22 cellular contexts compared by ENCODE assay signal in the genomic region with DNA sequence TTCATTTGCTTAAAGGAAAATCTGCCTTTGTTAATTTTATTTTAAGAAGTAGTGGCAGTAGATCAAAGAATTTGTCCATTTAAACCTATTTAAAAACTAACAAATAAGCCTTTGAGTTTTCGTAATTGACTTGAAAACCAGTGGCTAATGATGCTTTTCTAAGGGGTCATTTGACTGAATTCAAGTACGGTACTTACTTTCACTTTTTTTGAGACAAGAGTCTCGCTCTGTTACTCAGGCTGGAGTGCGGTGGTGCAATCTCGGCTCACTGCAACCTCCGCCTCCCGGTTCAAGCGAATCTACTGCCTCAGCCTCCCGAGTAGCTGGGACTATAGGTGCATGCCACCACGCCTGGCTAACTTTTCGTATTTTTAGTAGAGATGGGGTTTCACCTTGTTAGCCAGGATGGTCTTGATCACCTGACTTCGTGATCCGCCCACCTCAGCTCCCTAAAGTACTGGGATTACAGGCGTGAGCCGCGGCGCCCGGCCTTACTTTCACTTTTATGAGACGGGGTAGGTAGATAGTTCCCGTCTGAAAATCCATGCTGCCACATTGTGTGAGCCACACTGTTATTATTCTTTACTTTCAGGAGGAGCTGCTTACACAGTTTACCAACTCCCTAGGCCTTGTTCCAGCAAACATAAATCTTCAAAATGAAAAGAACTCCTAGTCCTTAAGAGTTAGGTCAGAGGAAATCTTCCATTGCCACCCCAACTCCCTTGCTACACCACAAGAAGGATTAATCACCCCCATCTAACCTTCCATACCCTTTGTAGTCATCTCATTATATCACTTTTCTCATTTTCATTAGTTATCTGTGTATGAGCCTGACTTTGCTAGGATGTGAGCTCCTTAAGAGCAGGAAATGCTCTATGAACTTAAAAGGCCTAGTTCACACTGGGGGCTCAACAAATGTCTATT.
DNase-seq lines count a peak whose midpoint lies in the region; ATAC-seq and TF ChIP-seq lines count a peak whose summit lies in the region.
"Had no signal": no experiment of that assay in that cellular context is flagged by ENCODE, and none has a peak within 500 bp of the region (broad histone marks: within the 10 kb centered on the region; RNA-seq: fewer than 3 reads in every experiment).

No MANE protein-coding gene starts in this region.

- in situ Hi-C loops in ACHN (cut with HindIII; ENCODE audit: low pct_ligation_motif_present, low pct_unique_long_range_greater_than_20kb, low sequenced_read_pairs), result no loop called here

- no peaks in the 10 kb centered on the region for H3K27me3 ChIP-seq in testis

- H3K27ac ChIP-seq in testis, result no peak overlapping the region
- H3K27ac ChIP-seq: WERI-Rb-1 had no signal

- no peaks in the 10 kb centered on the region for H3K36me3 ChIP-seq in testis (ENCODE audit: low read depth, missing control alignments)
- H3K36me3 ChIP-seq: WERI-Rb-1 had no signal

- TF ChIP-seq POLR2A in testis (IDR thresholded peaks at IDR 0.05), result no peak

- 69 to 82% methylated on average over 20 of the region's 20 CpGs for WGBS in testis, 2 donors

- DNase-seq in ACHN, result peak; percentile 50
- peak; percentile 57 for DNase-seq in M059J (ENCODE audit: low read depth)
- DNase-seq in kidney glomerular epithelial cell (lab: John Stamatoyannopoulos, UW), result peak; percentile 48
- DNase-seq in testis, result no peak
- DNase-seq in activated effector memory CD4-positive, alpha-beta T cell treated with anti-CD3 and anti-CD28 coated beads, Interleukin-2, amount 50 U/mL, for 16 hours, result no peak
- DNase-seq: activated CD8-positive, alpha-beta memory T cell treated with anti-CD3 and anti-CD28 coated beads, Interleukin-2, amount 50 U/mL, for 48 hours; activated gamma-delta T cell; dermis blood vessel endothelial cell; foreskin fibroblast; GOT3; KBM-7; mesendoderm; naive thymus-derived CD8-positive, alpha-beta T cell; NCI-H1048; NCI-H2081; SHP77 treated with DMSO at 0.1 percent for 48 hours; T-helper 2 cell; WERI-Rb-1 had no signal

- H3K4me1 ChIP-seq in testis, result no peaks in the 10 kb centered on the region

- no peak for TF ChIP-seq CTCF in WI38 (IDR thresholded peaks at IDR 0.05; ENCODE audit: low read depth, low read length)
- TF ChIP-seq CTCF in testis (IDR thresholded peaks at IDR 0.05), result no peak

- no peaks in the 10 kb centered on the region for H3K9me3 ChIP-seq in testis

- no peak for ATAC-seq in GM21737 (IDR thresholded peaks at IDR 0.05; ENCODE audit: unreplicated experiment)
- no peak for ATAC-seq in GM18517 (IDR thresholded peaks at IDR 0.05; ENCODE audit: unreplicated experiment)
- ATAC-seq: naive thymus-derived CD8-positive, alpha-beta T cell; right cardiac atrium had no signal

- intact Hi-C loops in testis (cut with DNase I; ENCODE audit: low total_unique reads), result no loop called here

- H3K4me3 ChIP-seq in WI38 (ENCODE audit: low read depth, low read length), result peak overlapping the region; percentile 16; the same call in 1 of the 2 replicates
- H3K4me3 ChIP-seq in testis, result no peak overlapping the region

Comparison
In these comparisons a context has a peak if more than half of its experiments do, and no peak if none do; other contexts are left out.
1. DNase-seq: peak in ACHN (single experiment), M059J (single experiment) and kidney glomerular epithelial cell (single experiment); none in testis (single experiment) and activated effector memory CD4-positive, alpha-beta T cell treated with anti-CD3 and anti-CD28 coated beads, Interleukin-2, amount 50 U/mL, for 16 hours (single experiment).